ENCODE assay signal across 1 cellular context in genomic region chr16:68265078-68265925, GRCh38.
TF ChIP-seq lines count a peak whose summit lies in the region.

No MANE protein-coding gene starts in this region.

TF ChIP-seq in H1, 55 proteins besides CTCF, POLR2A, EP300 and RAD21:
- TF ChIP-seq KDM5A (IDR thresholded peaks at IDR 0.05; ENCODE audit: low read length), result no peak
- TF ChIP-seq TEAD4 (IDR thresholded peaks at IDR 0.05; ENCODE audit: low read depth, low read length), result no peak
- TF ChIP-seq POLR2AphosphoS5 (IDR thresholded peaks at IDR 0.05; ENCODE audit: low read depth, low read length), result no peak
- no peak for TF ChIP-seq KDM1A (IDR thresholded peaks at IDR 0.05; ENCODE audit: borderline replicate concordance, low read length)
- TF ChIP-seq HDAC2 (IDR thresholded peaks at IDR 0.05; ENCODE audit: borderline replicate concordance in 1 of 2, low read depth in 2 of 2, low read length in 2 of 2), result no peak
- TF ChIP-seq EZH2 (IDR thresholded peaks at IDR 0.05; ENCODE audit: low read depth, low read length, severe bottlenecking), result peak; percentile 26
- no peak for TF ChIP-seq CEBPB (IDR thresholded peaks at IDR 0.05; ENCODE audit: low read depth, low read length)
- no peak for TF ChIP-seq MAFK (IDR thresholded peaks at IDR 0.05; ENCODE audit: low read depth, low read length)
- TF ChIP-seq SP4 (IDR thresholded peaks at IDR 0.05; ENCODE audit: low read length), result no peak
- TF ChIP-seq SP1 (IDR thresholded peaks at IDR 0.05; ENCODE audit: low read depth, low read length), result no peak
- no peak for TF ChIP-seq BRCA1 (IDR thresholded peaks at IDR 0.05; ENCODE audit: low read depth, low read length)
- TF ChIP-seq CHD2 (IDR thresholded peaks at IDR 0.05; ENCODE audit: low read length), result no peak
- TF ChIP-seq CREB1 (IDR thresholded peaks at IDR 0.05), result peak; percentile 34
- 0 out of 2 replicates have a peak, but pooled peaks have one; percentile 11 for TF ChIP-seq TAF1 (IDR thresholded peaks at IDR 0.05; ENCODE audit: low read depth, low read length)
- no peak for TF ChIP-seq RXRA (IDR thresholded peaks at IDR 0.05; ENCODE audit: insufficient read depth, low read depth, low read length)
- TF ChIP-seq RNF2 (IDR thresholded peaks at IDR 0.05; ENCODE audit: borderline replicate concordance, low read depth, low read length, missing control alignments, poor library complexity, severe bottlenecking), result no peak
- TF ChIP-seq SIX5 (IDR thresholded peaks at IDR 0.05; ENCODE audit: low read depth, low read length), result no peak
- no peak for TF ChIP-seq SAP30 (IDR thresholded peaks at IDR 0.05; ENCODE audit: insufficient read depth, insufficient replicate concordance, low read length)
- no peak for TF ChIP-seq TAF7 (optimal IDR thresholded peaks at IDR 0.05; ENCODE audit: borderline replicate concordance, low read depth, low read length)
- no peak for TF ChIP-seq YY1 (IDR thresholded peaks at IDR 0.05; ENCODE audit: low read depth, low read length)
- no peak for TF ChIP-seq TCF12 (IDR thresholded peaks at IDR 0.05; ENCODE audit: low read depth, low read length)
